Comparison of ENCODE assay signal across 1 cellular context in the genomic region with DNA sequence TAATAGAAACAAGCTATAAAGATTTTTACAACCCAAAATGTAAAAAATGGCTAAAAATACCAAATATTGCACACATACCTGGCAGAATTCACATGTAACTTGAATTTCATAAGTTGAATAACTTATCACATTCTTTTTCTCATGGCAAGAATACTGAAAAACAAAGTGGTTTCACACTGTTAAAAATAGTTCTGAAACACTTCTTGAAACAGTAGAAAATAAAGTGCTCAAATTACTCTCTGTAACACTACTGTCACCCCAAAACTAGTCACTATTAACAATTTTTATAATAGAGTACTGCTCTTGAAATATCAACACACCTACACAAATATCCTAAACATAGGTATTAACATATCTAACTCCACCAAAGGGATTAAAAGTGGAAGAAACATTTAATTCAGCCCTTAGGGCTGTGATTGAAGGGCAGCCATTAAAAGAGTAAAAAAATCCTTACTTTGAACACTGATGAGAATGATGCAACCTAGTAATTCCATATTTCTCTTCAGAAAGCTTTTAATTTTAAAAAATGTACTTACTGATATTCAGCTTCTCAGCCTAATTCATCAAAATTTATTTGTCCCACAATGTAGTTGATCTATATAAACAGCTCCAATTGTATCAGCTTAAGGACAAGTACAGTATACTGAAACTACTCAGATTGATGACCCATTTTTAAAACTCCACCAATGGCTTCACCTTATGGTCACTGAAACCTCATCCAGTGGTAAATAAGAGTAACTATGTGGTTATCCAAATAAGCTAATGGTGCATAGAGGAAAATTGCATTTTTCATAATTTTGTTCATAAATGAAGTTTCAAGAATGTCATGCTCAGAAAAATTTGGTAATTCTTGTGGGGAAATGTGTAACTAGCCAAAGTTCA.
TF ChIP-seq lines count a peak whose summit lies in the region.

No MANE protein-coding gene starts in this region.

TF ChIP-seq in WTC11, 78 proteins besides CTCF, POLR2A, EP300 and RAD21 (continued from another document):
- no peak for TF ChIP-seq ZNF138 (CRISPR knock-in tag; conservative IDR thresholded peaks at IDR 0.05)
- TF ChIP-seq, protein P1, sequence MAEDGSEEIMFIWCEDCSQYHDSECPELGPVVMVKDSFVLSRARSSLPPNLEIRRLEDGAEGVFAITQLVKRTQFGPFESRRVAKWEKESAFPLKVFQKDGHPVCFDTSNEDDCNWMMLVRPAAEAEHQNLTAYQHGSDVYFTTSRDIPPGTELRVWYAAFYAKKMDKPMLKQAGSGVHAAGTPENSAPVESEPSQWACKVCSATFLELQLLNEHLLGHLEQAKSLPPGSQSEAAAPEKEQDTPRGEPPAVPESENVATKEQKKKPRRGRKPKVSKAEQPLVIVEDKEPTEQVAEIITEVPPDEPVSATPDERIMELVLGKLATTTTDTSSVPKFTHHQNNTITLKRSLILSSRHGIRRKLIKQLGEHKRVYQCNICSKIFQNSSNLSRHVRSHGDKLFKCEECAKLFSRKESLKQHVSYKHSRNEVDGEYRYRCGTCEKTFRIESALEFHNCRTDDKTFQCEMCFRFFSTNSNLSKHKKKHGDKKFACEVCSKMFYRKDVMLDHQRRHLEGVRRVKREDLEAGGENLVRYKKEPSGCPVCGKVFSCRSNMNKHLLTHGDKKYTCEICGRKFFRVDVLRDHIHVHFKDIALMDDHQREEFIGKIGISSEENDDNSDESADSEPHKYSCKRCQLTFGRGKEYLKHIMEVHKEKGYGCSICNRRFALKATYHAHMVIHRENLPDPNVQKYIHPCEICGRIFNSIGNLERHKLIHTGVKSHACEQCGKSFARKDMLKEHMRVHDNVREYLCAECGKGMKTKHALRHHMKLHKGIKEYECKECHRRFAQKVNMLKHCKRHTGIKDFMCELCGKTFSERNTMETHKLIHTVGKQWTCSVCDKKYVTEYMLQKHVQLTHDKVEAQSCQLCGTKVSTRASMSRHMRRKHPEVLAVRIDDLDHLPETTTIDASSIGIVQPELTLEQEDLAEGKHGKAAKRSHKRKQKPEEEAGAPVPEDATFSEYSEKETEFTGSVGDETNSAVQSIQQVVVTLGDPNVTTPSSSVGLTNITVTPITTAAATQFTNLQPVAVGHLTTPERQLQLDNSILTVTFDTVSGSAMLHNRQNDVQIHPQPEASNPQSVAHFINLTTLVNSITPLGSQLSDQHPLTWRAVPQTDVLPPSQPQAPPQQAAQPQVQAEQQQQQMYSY (CRISPR knock-in tag; IDR thresholded peaks at IDR 0.05): no peak
- TF ChIP-seq ZNF671 (CRISPR knock-in tag; IDR thresholded peaks at IDR 0.05): no peak
- TF ChIP-seq ZNF396 (CRISPR knock-in tag; IDR thresholded peaks at IDR 0.05; ENCODE audit: borderline replicate concordance): no peak
- TF ChIP-seq, protein P2, sequence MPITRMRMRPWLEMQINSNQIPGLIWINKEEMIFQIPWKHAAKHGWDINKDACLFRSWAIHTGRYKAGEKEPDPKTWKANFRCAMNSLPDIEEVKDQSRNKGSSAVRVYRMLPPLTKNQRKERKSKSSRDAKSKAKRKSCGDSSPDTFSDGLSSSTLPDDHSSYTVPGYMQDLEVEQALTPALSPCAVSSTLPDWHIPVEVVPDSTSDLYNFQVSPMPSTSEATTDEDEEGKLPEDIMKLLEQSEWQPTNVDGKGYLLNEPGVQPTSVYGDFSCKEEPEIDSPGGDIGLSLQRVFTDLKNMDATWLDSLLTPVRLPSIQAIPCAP (CRISPR knock-in tag; IDR thresholded peaks at IDR 0.05): no peak
